Comparison of ENCODE assay signal across 27 cellular contexts in genomic region chr7:55147101-55147500, GRCh38.
"Had no signal": no experiment of that assay in that cellular context is flagged by ENCODE, and none has a peak within 500 bp of the region (broad histone marks: within the 10 kb centered on the region; RNA-seq: fewer than 3 reads in every experiment).

No MANE protein-coding gene starts in this region.

- H3K36me3 ChIP-seq: neural progenitor cell, ovary, uterus had no signal

- ATAC-seq: left colon; natural killer cell; stimulated activated effector memory CD8-positive, alpha-beta T cell treated with anti-CD3 and anti-CD28 coated beads, Interleukin-12 subunit alpha, Interleukin-12 subunit beta, amount 100 ng/mL, for 72 hours had no signal

- H3K4me1 Mint-ChIP-seq: naive B cell; stimulated activated effector memory CD8-positive, alpha-beta T cell treated with anti-CD3 and anti-CD28 coated beads, Interleukin-12 subunit alpha, Interleukin-12 subunit beta, amount 100 ng/mL, for 72 hours had no signal

- H3K27ac Mint-ChIP-seq: immature natural killer cell; mesothelial cell of epicardium; natural killer cell; nephron progenitor cell; neural progenitor cell; progenitor cell of endocrine pancreas; stimulated activated effector memory CD8-positive, alpha-beta T cell treated with anti-CD3 and anti-CD28 coated beads, Interleukin-12 subunit alpha, Interleukin-12 subunit beta, amount 100 ng/mL, for 72 hours; stimulated activated naive CD8-positive, alpha-beta T cell treated with anti-CD3 and anti-CD28 coated beads, Interleukin-15, Interleukin-2, amounts not matched to agents 100 ng/mL and 50 ng/mL, for 24 hours had no signal

- H3K4me1 ChIP-seq: lower lobe of right lung, neural progenitor cell, right atrium auricular region, suprapubic skin, tibial artery, uterus had no signal

- H3K9ac ChIP-seq: neural progenitor cell had no signal

- H3K9me3 Mint-ChIP-seq: natural killer cell, nephron progenitor cell, neural progenitor cell had no signal

- H2AFZ ChIP-seq: hepatocyte, neural progenitor cell had no signal

- DNase-seq: heart right ventricle; immature natural killer cell; kidney; left colon; left lung; lower lobe of right lung; mammary epithelial cell; mesendoderm; naive B cell; natural killer cell; nephron progenitor cell; ovary; right lobe of liver; stimulated activated CD4-positive, alpha-beta T cell treated with anti-CD3 and anti-CD28 coated beads, Interleukin-4, amount 100 ng/mL, for 24 hours; stimulated activated naive CD4-positive, alpha-beta T cell; tibial artery; uterus had no signal

- H3K4me3 ChIP-seq: heart right ventricle, hepatocyte, left lung, lower lobe of right lung, neural progenitor cell, ovary, right atrium auricular region, right lobe of liver, skin epidermis, suprapubic skin, thoracic aorta, tibial artery, uterus had no signal

- H3K9me3 ChIP-seq: left lung, lower lobe of right lung, ovary, right atrium auricular region, right lobe of liver, suprapubic skin, thoracic aorta, tibial artery, uterus had no signal

- H3K27me3 Mint-ChIP-seq: progenitor cell of endocrine pancreas had no signal

- H3K27ac ChIP-seq: heart right ventricle, hepatocyte, lower lobe of right lung, neural progenitor cell, ovary, right atrium auricular region, right lobe of liver, suprapubic skin, thoracic aorta, tibial artery, uterus had no signal

- H3K4me2 ChIP-seq: hepatocyte, neural progenitor cell had no signal

- H3K79me2 ChIP-seq: hepatocyte had no signal

- H3K4me3 Mint-ChIP-seq: immature natural killer cell; mesothelial cell of epicardium; natural killer cell; nephron progenitor cell; neural progenitor cell; stimulated activated effector memory CD8-positive, alpha-beta T cell treated with anti-CD3 and anti-CD28 coated beads, Interleukin-12 subunit alpha, Interleukin-12 subunit beta, amount 100 ng/mL, for 72 hours; stimulated activated naive CD8-positive, alpha-beta T cell treated with anti-CD3 and anti-CD28 coated beads, Interleukin-15, Interleukin-2, amounts not matched to agents 100 ng/mL and 50 ng/mL, for 24 hours had no signal

- H3K36me3 Mint-ChIP-seq: immature natural killer cell; natural killer cell; stimulated activated effector memory CD8-positive, alpha-beta T cell treated with anti-CD3 and anti-CD28 coated beads, Interleukin-12 subunit alpha, Interleukin-12 subunit beta, amount 100 ng/mL, for 72 hours had no signal

- H3K27me3 ChIP-seq: hepatocyte, left lung, neural progenitor cell, ovary, right atrium auricular region, right lobe of liver, suprapubic skin, tibial artery, uterus had no signal
